Comparison of ENCODE assay signal across 15 cellular contexts in the genomic region with DNA sequence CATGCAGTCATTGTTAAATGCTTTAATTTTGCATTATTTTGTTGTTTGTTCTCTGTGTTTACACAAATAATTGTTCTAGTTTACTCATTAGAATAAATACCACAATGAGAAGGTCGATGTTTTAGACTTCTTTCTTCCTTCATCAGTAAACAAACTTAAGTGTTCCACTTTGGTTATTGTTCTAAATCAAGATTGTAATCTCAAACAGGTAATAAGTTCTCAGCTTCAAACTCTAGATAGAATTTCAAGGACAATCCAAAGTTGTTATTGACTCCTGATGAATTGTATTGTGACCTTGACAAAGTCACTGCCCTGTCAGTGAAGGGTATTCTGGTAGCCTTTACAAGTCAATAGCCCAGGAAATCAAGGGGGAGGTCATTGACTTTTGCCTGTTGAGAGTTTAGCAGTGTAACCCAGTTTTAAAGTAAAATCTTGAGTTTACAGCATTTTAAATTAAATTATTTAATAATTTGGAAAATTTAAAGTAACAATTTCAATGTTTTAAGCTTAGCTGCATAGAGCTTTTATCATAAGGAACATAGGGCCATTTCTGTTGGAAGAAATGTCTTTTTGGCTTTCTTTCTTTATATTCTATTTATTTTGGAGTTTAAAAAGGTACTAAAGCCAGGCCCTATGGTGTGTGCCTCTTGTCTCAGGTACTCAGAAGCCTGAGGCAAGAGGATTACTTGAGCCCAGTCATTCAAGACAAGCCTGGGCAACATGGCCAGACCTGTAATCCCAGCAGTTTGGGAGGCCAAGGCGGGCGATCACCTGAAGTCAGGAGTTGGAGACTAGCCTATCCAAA.
DNase-seq lines count a peak whose midpoint lies in the region; ATAC-seq and TF ChIP-seq lines count a peak whose summit lies in the region.
"Had no signal": no experiment of that assay in that cellular context is flagged by ENCODE, and none has a peak within 500 bp of the region (broad histone marks: within the 10 kb centered on the region; RNA-seq: fewer than 3 reads in every experiment).

No MANE protein-coding gene starts in this region.

- H4K20me1 ChIP-seq in OCI-LY1 (ENCODE audit: insufficient read depth, low read length), result no peaks in the 10 kb centered on the region

- H3K27me3 ChIP-seq in H7 (ENCODE audit: control insufficient read depth, insufficient read depth, low read length) (no peaks in the 10 kb centered on the region; the same call in 1 of the 2 replicates), OCI-LY1 (ENCODE audit: insufficient read depth, low read length) (no peaks in the 10 kb centered on the region), esophagus squamous epithelium (no peaks in the 10 kb centered on the region)
- H3K27me3 ChIP-seq: BLaER1 treated with 17β-estradiol and CSF1 and Interleukin-3, amounts not matched to agents 10 nM and 100 nM; heart right ventricle had no signal

- H3F3A ChIP-seq in OCI-LY1 (ENCODE audit: insufficient read depth, low read length), result no peaks in the 10 kb centered on the region

- no peak for TF ChIP-seq POLR2A in esophagus squamous epithelium (IDR thresholded peaks at IDR 0.05)

- 23 to 54% methylated on average over 3 of the region's 3 CpGs for WGBS in esophagus squamous epithelium, 2 donors

- no peaks in the 10 kb centered on the region for H3K79me2 ChIP-seq in OCI-LY1 (ENCODE audit: insufficient read depth, low read length)

- H3K36me3 ChIP-seq in H7 (replicated peaks; ENCODE audit: control insufficient read depth, insufficient read depth, low read length) (no peaks in the 10 kb centered on the region), OCI-LY1 (ENCODE audit: insufficient read depth, low read length) (no peaks in the 10 kb centered on the region), esophagus squamous epithelium (no peaks in the 10 kb centered on the region)
- H3K36me3 ChIP-seq: heart right ventricle had no signal

- H3K9me3 ChIP-seq in OCI-LY1 (ENCODE audit: low read length) (no peaks in the 10 kb centered on the region), esophagus squamous epithelium (no peaks in the 10 kb centered on the region)
- H3K9me3 ChIP-seq: BLaER1 treated with 17β-estradiol and CSF1 and Interleukin-3, amounts not matched to agents 10 nM and 100 nM; heart right ventricle had no signal

- peaks cover 31% of the 10 kb centered on the region for H3K4me1 Mint-ChIP-seq in activated naive CD8-positive, alpha-beta T cell treated with anti-CD3 and anti-CD28 coated beads, Interleukin-2, amount 50 U/mL, for 24 hours

- H3K9ac ChIP-seq in OCI-LY1 (ENCODE audit: low read length), result peak overlapping the region; percentile 64

- no peak overlapping the region for H3K27ac Mint-ChIP-seq in activated naive CD8-positive, alpha-beta T cell treated with anti-CD3 and anti-CD28 coated beads, Interleukin-2, amount 50 U/mL, for 24 hours

- no peaks in the 10 kb centered on the region for H3K9me3 Mint-ChIP-seq in activated naive CD8-positive, alpha-beta T cell treated with anti-CD3 and anti-CD28 coated beads, Interleukin-2, amount 50 U/mL, for 24 hours
- H3K9me3 Mint-ChIP-seq: activated T-cell treated with anti-CD3 and anti-CD28 coated beads, Interleukin-2, amount 50 U/mL, for 4 hours had no signal

- no peaks in the 10 kb centered on the region for H3K9me2 ChIP-seq in OCI-LY1 (ENCODE audit: low read depth, low read length)

- no peaks in the 10 kb centered on the region for H3K27me3 Mint-ChIP-seq in activated naive CD8-positive, alpha-beta T cell treated with anti-CD3 and anti-CD28 coated beads, Interleukin-2, amount 50 U/mL, for 24 hours

- H3K4me2 ChIP-seq in OCI-LY1 (ENCODE audit: low read length), result peak overlapping the region; percentile 69

- H3K4me1 ChIP-seq in OCI-LY1 (ENCODE audit: insufficient read depth, low read length, severe bottlenecking) (peaks cover 56% of the 10 kb centered on the region), esophagus squamous epithelium (peaks cover 17 to 66% (median 21%) of the 10 kb centered on the region in 3 donors)

- no peak overlapping the region for H2AFZ ChIP-seq in OCI-LY1 (ENCODE audit: low read length)

- intact Hi-C loops in esophagus squamous epithelium (cut with DNase I), result no loop called here

- no peak for ATAC-seq in HG02840 (IDR thresholded peaks at IDR 0.05; ENCODE audit: low FRiP score, unreplicated experiment)
- no peak for ATAC-seq in GM18870 (IDR thresholded peaks at IDR 0.05; ENCODE audit: unreplicated experiment)
- ATAC-seq in activated naive CD8-positive, alpha-beta T cell treated with anti-CD3 and anti-CD28 coated beads, Interleukin-2, amount 50 U/mL, for 24 hours, result no peak
- ATAC-seq: activated T-cell treated with anti-CD3 and anti-CD28 coated beads, Interleukin-2, amount 50 U/mL, for 4 hours had no signal

- peak overlapping the region; percentile 98 for H3K27ac ChIP-seq in OCI-LY1 (ENCODE audit: low read depth, low read length, poor library complexity, severe bottlenecking)
- peak overlapping the region; percentile 36 to 82 (median 70) for H3K27ac ChIP-seq in esophagus squamous epithelium

- DNase-seq in H7, result peak; percentile 11
- no peak for DNase-seq in esophagus squamous epithelium (lab: John Stamatoyannopoulos, UW)
- DNase-seq in pons (ENCODE audit: low spot score), result peak; percentile 18
- no peak for DNase-seq in NCI-H1436 (lab: John Stamatoyannopoulos, UW)
- no peak for DNase-seq in activated naive CD8-positive, alpha-beta T cell treated with anti-CD3 and anti-CD28 coated beads, Interleukin-2, amount 50 U/mL, for 24 hours
- DNase-seq: activated CD4-positive, alpha-beta T cell treated with anti-CD3 and anti-CD28 coated beads for 48 hours; activated T-cell treated with anti-CD3 and anti-CD28 coated beads, Interleukin-2, amount 50 U/mL, for 4 hours; effector CD4-positive, alpha-beta T cell; heart right ventricle; stimulated activated CD4-positive, alpha-beta T cell treated with anti-CD3 and anti-CD28 coated beads, Interleukin-2, amount 100 ng/mL, for 48 hours; stimulated activated naive CD4-positive, alpha-beta T cell treated with Interleukin-2 at 50 U/mL for 16 hours had no signal

- no peak for TF ChIP-seq CTCF in OCI-LY1 (IDR thresholded peaks at IDR 0.05; ENCODE audit: low read length)
- no peak for TF ChIP-seq CTCF in esophagus squamous epithelium (IDR thresholded peaks at IDR 0.05)

- no peak overlapping the region for H3K4me3 Mint-ChIP-seq in activated naive CD8-positive, alpha-beta T cell treated with anti-CD3 and anti-CD28 coated beads, Interleukin-2, amount 50 U/mL, for 24 hours
- H3K4me3 Mint-ChIP-seq: activated T-cell treated with anti-CD3 and anti-CD28 coated beads, Interleukin-2, amount 50 U/mL, for 4 hours had no signal

- H3K36me3 Mint-ChIP-seq in activated naive CD8-positive, alpha-beta T cell treated with anti-CD3 and anti-CD28 coated beads, Interleukin-2, amount 50 U/mL, for 24 hours (ENCODE audit: low read depth), result no peaks in the 10 kb centered on the region

- H3K4me3 ChIP-seq in H7 (ENCODE audit: insufficient read depth, low read depth, low read length) (no peak overlapping the region), OCI-LY1 (ENCODE audit: low read depth, low read length, poor library complexity, severe bottlenecking) (peak overlapping the region; percentile 38), esophagus squamous epithelium (peak overlapping the region in 1 of 4 donors; percentile 9)
- H3K4me3 ChIP-seq: BLaER1 treated with 17β-estradiol and CSF1 and Interleukin-3, amounts not matched to agents 10 nM and 100 nM; heart right ventricle had no signal

Comparison
In these comparisons a context has a peak if more than half of its experiments do, and no peak if none do; other contexts are left out.
1. DNase-seq: peak in H7 (single experiment) and pons (single experiment); none in esophagus squamous epithelium (single experiment), NCI-H1436 (single experiment) and activated naive CD8-positive, alpha-beta T cell treated with anti-CD3 and anti-CD28 coated beads, Interleukin-2, amount 50 U/mL, for 24 hours (single experiment).